28 cellular contexts compared by ENCODE assay signal in genomic region chr10:25257646-25258045, GRCh38.
"Had no signal": no experiment of that assay in that cellular context is flagged by ENCODE, and none has a peak within 500 bp of the region (broad histone marks: within the 10 kb centered on the region; RNA-seq: fewer than 3 reads in every experiment).

No MANE protein-coding gene starts in this region.

- H3K27me3 ChIP-seq: brain microvascular endothelial cell, dorsolateral prefrontal cortex had no signal

- H3K27ac ChIP-seq: brain microvascular endothelial cell, coronary artery, dorsolateral prefrontal cortex had no signal

- DNase-seq: activated CD4-positive, alpha-beta memory T cell treated with anti-CD3 and anti-CD28 coated beads for 36 hours; activated CD4-positive, alpha-beta T cell treated with anti-CD3 and anti-CD28 coated beads for 36 hours; activated CD4-positive, alpha-beta T cell treated with anti-CD3 and anti-CD28 coated beads, Interleukin-2, amount 10 ng/mL, durations not matched to agents 24 days and 14 days; activated CD4-positive, CD25-positive, alpha-beta regulatory T cell; activated CD4-positive, CD25-positive, alpha-beta regulatory T cell treated with anti-CD3 and anti-CD28 coated beads, Interleukin-2, amount 50 U/mL, for 72 hours; activated CD8-positive, alpha-beta memory T cell treated with anti-CD3 and anti-CD28 coated beads, Interleukin-2, amount 10 ng/mL, durations not matched to agents 7 days and 5 days; activated CD8-positive, alpha-beta memory T cell treated with anti-CD3 and anti-CD28 coated beads, Interleukin-2, amount 50 U/mL, for 4 hours; activated CD8-positive, alpha-beta T cell treated with anti-CD3 and anti-CD28 coated beads, Interleukin-2, amount 10 ng/mL, durations not matched to agents 7 days and 5 days; activated gamma-delta T cell; activated naive CD4-positive, alpha-beta T cell; activated naive CD4-positive, alpha-beta T cell treated with anti-CD3 and anti-CD28 coated beads, Interleukin-2, amount 10 ng/mL, durations not matched to agents 7 days and 5 days; activated naive CD8-positive, alpha-beta T cell treated with anti-CD3 and anti-CD28 coated beads, Interleukin-2, amount 10 ng/mL, durations not matched to agents 7 days and 5 days; activated T-cell treated with anti-CD3 and anti-CD28 coated beads for 4 hours; activated T-cell treated with anti-CD3 and anti-CD28 coated beads, Interleukin-2, amount 50 U/mL, for 24 hours; activated T-cell treated with anti-CD3 and anti-CD28 coated beads, Interleukin-2, amount 50 U/mL, for 72 hours; amniotic stem cell; anterior cingulate cortex; brain microvascular endothelial cell; dorsolateral prefrontal cortex; effector memory CD4-positive, alpha-beta T cell; endodermal cell; foreskin fibroblast; head of caudate nucleus; T-helper 17 cell; T1000 had no signal

- H3K4me3 ChIP-seq: coronary artery, dorsolateral prefrontal cortex had no signal

- ATAC-seq: activated CD4-positive, alpha-beta T cell treated with anti-CD3 and anti-CD28 coated beads for 36 hours; activated CD8-positive, alpha-beta memory T cell treated with anti-CD3 and anti-CD28 coated beads, Interleukin-2, amount 10 ng/mL, durations not matched to agents 7 days and 5 days; activated CD8-positive, alpha-beta T cell treated with anti-CD3 and anti-CD28 coated beads, Interleukin-2, amount 10 ng/mL, durations not matched to agents 7 days and 5 days; activated naive CD4-positive, alpha-beta T cell treated with anti-CD3 and anti-CD28 coated beads, Interleukin-2, amount 50 U/mL, for 72 hours; activated T-cell treated with anti-CD3 and anti-CD28 coated beads, Interleukin-2, amount 50 U/mL, for 72 hours; esophagus mucosa; T-helper 17 cell had no signal

- H3K36me3 ChIP-seq: brain microvascular endothelial cell had no signal
